ENCODE assay signal across 1 cellular context in genomic region chr6:42110683-42111082, GRCh38.
TF ChIP-seq lines count a peak whose summit lies in the region.

No MANE protein-coding gene starts in this region.

TF ChIP-seq in HepG2, 621 proteins besides CTCF, POLR2A, EP300 and RAD21 (continued from another document):
- no peak for TF ChIP-seq POGK (CRISPR knock-in tag; conservative IDR thresholded peaks at IDR 0.05)
- TF ChIP-seq RARA (CRISPR knock-in tag; IDR thresholded peaks at IDR 0.05): peak; percentile 36; the same call in 1 of the 2 replicates
- peak; percentile 22; the same call in 1 of the 2 replicates for TF ChIP-seq GATAD2A (CRISPR knock-in tag; IDR thresholded peaks at IDR 0.05)
- peak; percentile 67 for TF ChIP-seq SKI (IDR thresholded peaks at IDR 0.05; ENCODE audit: partially characterized antibody)
- TF ChIP-seq ZNF18 (CRISPR knock-in tag; IDR thresholded peaks at IDR 0.05; ENCODE audit: insufficient replicate concordance): no peak
- no peak for TF ChIP-seq ZNF619 (CRISPR knock-in tag; IDR thresholded peaks at IDR 0.05)
- no peak for TF ChIP-seq ZNF33A (CRISPR knock-in tag; IDR thresholded peaks at IDR 0.05; ENCODE audit: borderline replicate concordance)
- peak; percentile 60; the same call in 1 of the 2 replicates for TF ChIP-seq FOXA1 (IDR thresholded peaks at IDR 0.05)
- 0 out of 2 replicates have a peak, but pooled peaks have one; percentile 35 for TF ChIP-seq FOXA1 (CRISPR knock-in tag; IDR thresholded peaks at IDR 0.05)
- TF ChIP-seq MIER3 (CRISPR knock-in tag; IDR thresholded peaks at IDR 0.05; ENCODE audit: borderline replicate concordance): peak; percentile 44; the same call in 1 of the 2 replicates
- TF ChIP-seq ZNF687 (CRISPR knock-in tag; IDR thresholded peaks at IDR 0.05): no peak
- no peak for TF ChIP-seq FOXP1 (IDR thresholded peaks at IDR 0.05)
- 0 out of 2 replicates have a peak, but pooled peaks have one; percentile 20 for TF ChIP-seq FOXP1 (CRISPR knock-in tag; IDR thresholded peaks at IDR 0.05)
- no peak for TF ChIP-seq ZNF335 (CRISPR knock-in tag; IDR thresholded peaks at IDR 0.05)
- TF ChIP-seq ELK4 (CRISPR knock-in tag; IDR thresholded peaks at IDR 0.05; ENCODE audit: borderline replicate concordance): no peak
- TF ChIP-seq CEBPG (CRISPR knock-in tag; IDR thresholded peaks at IDR 0.05): 0 out of 2 replicates have a peak, but pooled peaks have one; percentile 10
- peak; percentile 40; the same call in 1 of the 2 replicates for TF ChIP-seq MAFF (IDR thresholded peaks at IDR 0.05; ENCODE audit: low read depth, low read length)
